8 cellular contexts compared by ENCODE assay signal in the genomic region with DNA sequence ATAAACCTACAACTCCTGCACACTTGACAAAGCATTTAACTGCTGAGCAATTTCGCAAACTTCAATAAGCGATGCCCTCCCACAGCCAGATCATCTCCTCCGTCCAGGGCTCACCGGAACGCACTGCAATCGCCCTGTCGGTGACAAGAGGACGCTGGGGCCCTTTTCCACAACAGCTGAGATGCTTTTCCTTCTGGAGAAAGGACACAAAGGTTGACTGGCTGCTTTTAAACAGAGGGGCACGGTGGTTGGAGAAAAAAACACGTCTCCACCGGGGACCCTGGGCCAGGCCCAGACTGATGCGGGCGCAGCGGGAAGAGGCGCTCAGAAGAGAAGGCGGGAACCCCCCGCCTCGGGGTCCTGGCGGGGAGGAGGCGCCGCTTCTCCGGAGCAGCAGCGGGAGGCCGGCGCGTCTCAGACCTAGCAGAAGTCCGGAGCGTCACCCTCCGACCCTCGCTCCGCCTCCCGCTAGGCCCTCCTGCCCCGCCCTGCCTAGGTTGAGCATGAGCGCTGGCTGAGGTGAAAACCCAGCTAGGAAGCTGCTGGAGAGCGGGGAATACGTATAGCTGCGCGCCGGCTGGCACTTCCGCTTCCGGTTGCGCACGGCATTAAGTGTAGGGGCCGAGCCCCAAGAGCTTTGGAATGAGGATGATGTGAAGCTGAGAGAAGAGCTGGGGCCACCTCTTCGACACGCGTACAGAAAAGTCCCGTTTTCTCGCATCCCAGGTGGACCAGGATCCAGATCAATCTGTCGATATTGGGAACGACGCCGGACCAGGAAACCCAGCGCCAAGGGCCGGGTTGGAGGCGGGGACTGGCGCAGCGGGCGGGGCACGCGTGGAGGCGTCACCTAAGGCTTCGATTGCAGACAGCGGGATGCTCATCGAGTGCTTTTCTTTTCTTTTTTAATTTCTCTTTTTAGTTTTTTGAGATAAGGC. TPM values are rescaled to one million over a fixed set of nuclear protein-coding genes. Genes with fewer than 3 reads are reported as not detected.
A peak's percentile ranks its signal among the peaks of the same experiment; 100 is the strongest.
DNase-seq lines count a peak whose midpoint lies in the region; TF ChIP-seq lines count a peak whose summit lies in the region.

A gene (minus strand): TSS at position 564 of the 938 bp plus-strand sequence. CDS start 3,788 bp downstream, outside the sequence.

- peaks cover 1% of the 10 kb centered on the region for H3K9me3 ChIP-seq in endocrine pancreas (ENCODE audit: control insufficient read depth, low read length)

- H3K4me3 ChIP-seq in endocrine pancreas (ENCODE audit: control insufficient read depth, insufficient read depth, low read length) (peak within 1 kb of the TSS; percentile 87), mesendoderm (ENCODE audit: low read length) (peak within 1 kb of the TSS; percentile 59)

- peak within 1 kb of the TSS; percentile 73 for H3K9ac ChIP-seq in endocrine pancreas (ENCODE audit: control insufficient read depth, insufficient read depth, low read length)
- H3K9ac ChIP-seq in mesendoderm (ENCODE audit: low read length) = peak within 1 kb of the TSS; percentile 80

- no peaks in the 10 kb centered on the region for H3K27me3 ChIP-seq in endocrine pancreas (ENCODE audit: control insufficient read depth, insufficient read depth, low read length)
- H3K27me3 ChIP-seq in mesendoderm (ENCODE audit: insufficient read depth, low read length, poor library complexity) = no peaks in the 10 kb centered on the region

- H4K5ac ChIP-seq in mesendoderm (ENCODE audit: low read length) = no peak within 1 kb of the TSS

- peak within 1 kb of the TSS; percentile 88 for H3K18ac ChIP-seq in mesendoderm (ENCODE audit: low read length)

- DNase-seq in COLO829 (ENCODE audit: low spot score) (peak; percentile 98), GM20000 (ENCODE audit: low spot score) (peak; percentile 93), HT1080 (ENCODE audit: low read depth) (peak; percentile 89), NOMO-1 treated with DMSO at 0.1 percent for 48 hours (lab: John Stamatoyannopoulos, UW; ENCODE audit: unreplicated experiment) (peak; percentile 96), mesendoderm (peak; percentile 99)
- DNase-seq in activated CD8-positive, alpha-beta memory T cell treated with anti-CD3 and anti-CD28 coated beads, Interleukin-2, amount 50 U/mL, for 24 hours (ENCODE audit: extremely low read depth) = peak; percentile 81
- peak; percentile 87 for DNase-seq in stimulated activated CD8-positive, alpha-beta memory T cell treated with anti-CD3 and anti-CD28 coated beads, Interleukin-12 subunit alpha, Interleukin-12 subunit beta, amount 100 ng/mL, for 4 hours (ENCODE audit: low read depth)

- no peak within 1 kb of the TSS for H2AK5ac ChIP-seq in mesendoderm (ENCODE audit: low read length)

- peak within 1 kb of the TSS; percentile 68 for H3K27ac ChIP-seq in mesendoderm (ENCODE audit: low read depth, low read length)

- no peaks in the 10 kb centered on the region for H3K79me2 ChIP-seq in mesendoderm (ENCODE audit: control insufficient read depth, insufficient read depth, low read length)

- no CpG with 5 or more reads among the region's 65 CpGs for WGBS in mesendoderm (ENCODE audit: extremely low coverage, insufficient coverage, low lambda C conversion rate)

- peak within 1 kb of the TSS; percentile 49 for H3K4me2 ChIP-seq in mesendoderm (ENCODE audit: low read length)

- peak within 1 kb of the TSS; percentile 93 for H4K8ac ChIP-seq in mesendoderm (ENCODE audit: low read depth, low read length)

- H3K79me1 ChIP-seq in mesendoderm (ENCODE audit: low read length) = no peaks in the 10 kb centered on the region

- no peak within 1 kb of the TSS for H2BK120ac ChIP-seq in mesendoderm (ENCODE audit: low read depth, low read length)

- H3K4me1 ChIP-seq in endocrine pancreas (ENCODE audit: control insufficient read depth, insufficient read depth, low read length) (no peaks in the 10 kb centered on the region), mesendoderm (ENCODE audit: control insufficient read depth, low read depth, low read length) (no peaks in the 10 kb centered on the region)

- H3K23ac ChIP-seq in mesendoderm (ENCODE audit: low read length) = peak within 1 kb of the TSS; percentile 2

- peaks cover 5% of the 10 kb centered on the region for H3K36me3 ChIP-seq in endocrine pancreas (ENCODE audit: control insufficient read depth, insufficient read depth, low read length)
- no peaks in the 10 kb centered on the region for H3K36me3 ChIP-seq in mesendoderm (ENCODE audit: control insufficient read depth, insufficient read depth, low read length)

- peak within 1 kb of the TSS; percentile 24 for H2BK5ac ChIP-seq in mesendoderm (ENCODE audit: low read length)

- no peak within 1 kb of the TSS for H2BK15ac ChIP-seq in mesendoderm (replicated peaks; ENCODE audit: low read depth)

- H3K4ac ChIP-seq in mesendoderm (ENCODE audit: low read depth, low read length) = peak within 1 kb of the TSS; percentile 72

- H3K56ac ChIP-seq in mesendoderm (ENCODE audit: low read length) = peak within 1 kb of the TSS; percentile 92

- no peak for TF ChIP-seq CTCF in GM20000 (IDR thresholded peaks at IDR 0.05; ENCODE audit: extremely low read depth, missing control alignments)

RNA-seq across cellular contexts. Expression of the gene that starts here (rescaled TPM):
- total RNA-seq in HT1080 (2014; rRNA removed; shearing (Covaris generic)) = 1.9 TPM in 1 of 2 replicates, not detected in the other
- polyA plus RNA-seq in HT1080 (2015; cell fraction: cytosol; rRNA removed) = 0.35 and 0.67 TPM in 2 replicates
- polyA plus RNA-seq in HT1080 (2015; cell fraction: nucleus; rRNA removed) = 0.67 and 1.6 TPM in 2 replicates
- polyA plus RNA-seq in mesendoderm (2013, experiment 1 of 2) = 5.3 TPM
- 4.5 TPM for polyA plus RNA-seq in mesendoderm (2013, experiment 2 of 2)

Comparison
In these comparisons a context has a peak if more than half of its experiments do, and no peak if none do; other contexts are left out.
1. Peak in every context shown above with its lines: DNase-seq, H3K4me3 ChIP-seq and H3K27ac ChIP-seq.